Comparison of ENCODE assay signal across 1 cellular context in genomic region chr1:86965827-86966182, GRCh38.
TF ChIP-seq lines count a peak whose summit lies in the region.

No MANE protein-coding gene starts in this region.

TF ChIP-seq in HepG2, 621 proteins besides CTCF, POLR2A, EP300 and RAD21:
- no peak for TF ChIP-seq SNAPC4 (CRISPR knock-in tag; IDR thresholded peaks at IDR 0.05)
- TF ChIP-seq GLMP (CRISPR knock-in tag; IDR thresholded peaks at IDR 0.05; ENCODE audit: borderline replicate concordance), result no peak
- no peak for TF ChIP-seq SP5 (CRISPR knock-in tag; IDR thresholded peaks at IDR 0.05; ENCODE audit: borderline replicate concordance, low read depth)
- TF ChIP-seq ZNF350 (CRISPR knock-in tag; IDR thresholded peaks at IDR 0.05; ENCODE audit: borderline replicate concordance, low read depth), result no peak
- no peak for TF ChIP-seq ZNF768 (CRISPR knock-in tag; IDR thresholded peaks at IDR 0.05)
- TF ChIP-seq ZNF331 (CRISPR knock-in tag; IDR thresholded peaks at IDR 0.05), result no peak
- TF ChIP-seq ZNF3 (CRISPR knock-in tag; IDR thresholded peaks at IDR 0.05), result no peak
- no peak for TF ChIP-seq NFYB (CRISPR knock-in tag; IDR thresholded peaks at IDR 0.05)
- no peak for TF ChIP-seq ZNF251 (CRISPR knock-in tag; IDR thresholded peaks at IDR 0.05)
- no peak for TF ChIP-seq SKIL (CRISPR knock-in tag; IDR thresholded peaks at IDR 0.05; ENCODE audit: borderline replicate concordance)
- no peak for TF ChIP-seq MYNN (CRISPR knock-in tag; IDR thresholded peaks at IDR 0.05; ENCODE audit: low read depth)
- TF ChIP-seq ZNF800 (CRISPR knock-in tag; IDR thresholded peaks at IDR 0.05), result no peak
- TF ChIP-seq PTBP1 (IDR thresholded peaks at IDR 0.05; ENCODE audit: low read depth, low read length, poor library complexity, severe bottlenecking), result no peak
- TF ChIP-seq ZNF569 (CRISPR knock-in tag; IDR thresholded peaks at IDR 0.05; ENCODE audit: borderline replicate concordance), result no peak
- no peak for TF ChIP-seq RFX3 (CRISPR knock-in tag; IDR thresholded peaks at IDR 0.05)
- TF ChIP-seq HNRNPH1 (optimal IDR thresholded peaks at IDR 0.05; ENCODE audit: low read depth, low read length), result no peak
- TF ChIP-seq ZNF20 (CRISPR knock-in tag; IDR thresholded peaks at IDR 0.05), result no peak
- TF ChIP-seq NBN (conservative IDR thresholded peaks at IDR 0.05), result no peak
- no peak for TF ChIP-seq ZNF770 (CRISPR knock-in tag; IDR thresholded peaks at IDR 0.05)
